In genomic region chr1:162003061-162003824, GRCh38 we compare ENCODE assay signal across 12 cellular contexts. TPM values are rescaled to one million over a fixed set of nuclear protein-coding genes. Genes with fewer than 3 reads are reported as not detected.
DNase-seq lines count a peak whose midpoint lies in the region; ATAC-seq and TF ChIP-seq lines count a peak whose summit lies in the region.
"Had no signal": no experiment of that assay in that cellular context is flagged by ENCODE, and none has a peak within 500 bp of the region (broad histone marks: within the 10 kb centered on the region; RNA-seq: fewer than 3 reads in every experiment).

No MANE protein-coding gene starts in this region.

- H3K4me3 ChIP-seq in SJSA1 (no peak overlapping the region), foreskin fibroblast (ENCODE audit: low read depth in 1 of 2, low read length in 2 of 2) (peak overlapping the region; percentile 26 to 29), esophagus squamous epithelium (peak overlapping the region in 1 of 4 donors; percentile 35)

- TF ChIP-seq CTCF in foreskin fibroblast (IDR thresholded peaks at IDR 0.05; ENCODE audit: low read depth, low read length) (no peak), esophagus squamous epithelium (IDR thresholded peaks at IDR 0.05) (no peak)

- 54 to 86% methylated on average over 11 of the region's 15 CpGs for WGBS in esophagus squamous epithelium, 2 donors

- intact Hi-C loops in sciatic nerve (cut with DNase I) (no loop called here), esophagus squamous epithelium (cut with DNase I) (no loop called here)

- TF ChIP-seq POLR2A in esophagus squamous epithelium (IDR thresholded peaks at IDR 0.05): no peak

- H3K4me1 ChIP-seq in SJSA1 (replicated peaks): peaks cover 48% of the 10 kb centered on the region
- H3K4me1 ChIP-seq in esophagus squamous epithelium: peaks cover 0 to 12% (median 2%) of the 10 kb centered on the region in 3 donors

- DNase-seq in GM03348 (ENCODE audit: low spot score) (peak; percentile 92), SJSA1 (ENCODE audit: low read depth in 1 of 2, low spot score in 2 of 2) (peak; percentile 82 to 87), foreskin fibroblast (peak; percentile 94), sciatic nerve (ENCODE audit: low spot score) (peak; percentile 82), NCI-H526 treated with DMSO at 0.1 percent for 48 hours (lab: John Stamatoyannopoulos, UW) (no peak), dermis blood vessel endothelial cell (no peak), esophagus squamous epithelium (lab: John Stamatoyannopoulos, UW) (no peak), NCI-H774 (lab: John Stamatoyannopoulos, UW) (no peak)
- DNase-seq: stimulated activated naive CD4-positive, alpha-beta T cell had no signal

- peak overlapping the region; percentile 80 for H3K27ac ChIP-seq in SJSA1
- peak overlapping the region in 2 of 4 donors; percentile 47 to 83 for H3K27ac ChIP-seq in esophagus squamous epithelium

- H3K9me3 ChIP-seq in SJSA1 (replicated peaks) (no peaks in the 10 kb centered on the region), esophagus squamous epithelium (no peaks in the 10 kb centered on the region)

- H3K36me3 ChIP-seq in SJSA1: no peaks in the 10 kb centered on the region
- H3K36me3 ChIP-seq in esophagus squamous epithelium: no peaks in the 10 kb centered on the region

- no peaks in the 10 kb centered on the region for H3K27me3 ChIP-seq in SJSA1 (replicated peaks)
- peaks cover 0 to 17% (median 0%) of the 10 kb centered on the region in 4 donors for H3K27me3 ChIP-seq in esophagus squamous epithelium

- peak; percentile 89 for ATAC-seq in sciatic nerve
- ATAC-seq: HCT116 had no signal

RNA-seq across cellular contexts. Expression of gene OLFML2B, which starts 20.4 kb away (rescaled TPM):
- 0.13 and 1.8 TPM in 2 replicates for total RNA-seq in SJSA1 (2014; rRNA removed; shearing (Covaris generic))
- total RNA-seq in sciatic nerve (50.3 TPM), dermis blood vessel endothelial cell (0.14 and 0.17 TPM in 2 replicates), esophagus squamous epithelium (1 to 10 TPM in 3 of 4 donors, under 1 TPM in 1; 0.11 to 5.7 (median 1.7) TPM)
- total RNA-seq: lung microvascular endothelial cell, NCI-H460 had no signal

Comparison
In these comparisons a context has a peak if more than half of its experiments do, and no peak if none do; other contexts are left out.
1. DNase-seq: peak in GM03348 (single experiment), SJSA1 (2 of 2), foreskin fibroblast (2 of 2) and sciatic nerve (single experiment); none in NCI-H526 treated with DMSO at 0.1 percent for 48 hours (single experiment), dermis blood vessel endothelial cell (single experiment), esophagus squamous epithelium (single experiment) and NCI-H774 (single experiment).